Comparison of ENCODE assay signal across 12 cellular contexts in the genomic region with DNA sequence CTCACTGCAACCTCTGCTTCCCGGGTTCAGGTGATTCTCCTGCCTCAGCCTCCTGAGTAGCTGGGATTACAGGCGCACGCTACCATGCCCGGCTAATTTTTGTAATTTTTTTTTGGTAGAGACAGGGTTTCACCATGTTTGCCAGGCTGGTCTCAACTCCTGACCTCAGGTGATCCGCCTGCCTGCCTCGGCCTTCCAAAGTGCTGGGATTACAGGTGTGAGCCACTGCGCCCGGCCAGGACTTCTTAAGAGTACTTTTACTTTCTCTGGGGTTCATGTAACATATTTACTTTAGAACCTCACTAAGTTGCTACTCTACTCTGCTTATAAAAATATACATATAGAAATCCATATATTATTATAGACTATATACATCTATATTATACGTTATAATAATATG. TPM values are rescaled to one million over a fixed set of nuclear protein-coding genes. Genes with fewer than 3 reads are reported as not detected.
DNase-seq lines count a peak whose midpoint lies in the region; ATAC-seq and TF ChIP-seq lines count a peak whose summit lies in the region.
"Not testable (repeated sequence)": the region's sequence is repeated elsewhere in the genome, so short reads cannot be mapped to it uniquely, and the experiment has no call there.
"Had no signal": no experiment of that assay in that cellular context is flagged by ENCODE, and none has a peak within 500 bp of the region (broad histone marks: within the 10 kb centered on the region; RNA-seq: fewer than 3 reads in every experiment).

No MANE protein-coding gene starts in this region.

- peak overlapping the region in 1 of 7 donors; percentile 18 for H3K27ac Mint-ChIP-seq in CD14-positive monocyte
- H3K27ac Mint-ChIP-seq in activated B cell treated with CpG ODN at 0.5 μM for 24 hours; activated naive CD8-positive, alpha-beta T cell treated with anti-CD3 and anti-CD28 coated beads, Interleukin-2, amount 50 U/mL, for 24 hours; mesothelial cell of epicardium: not testable (repeated sequence)

- POLR2A ChIA-PET in activated B cell treated with CpG ODN at 0.5 μM for 24 hours (lab: Charles Lee): not testable (repeated sequence)

- TF ChIP-seq CTCF in CD14-positive monocyte (IDR thresholded peaks at IDR 0.05); Loucy (conservative IDR thresholded peaks at IDR 0.05; ENCODE audit: low read length); activated B cell treated with CpG ODN at 0.5 μM for 24 hours (IDR thresholded peaks at IDR 0.05); epithelial cell of proximal tubule (conservative IDR thresholded peaks at IDR 0.05; ENCODE audit: low read depth, low read length); mesothelial cell of epicardium (IDR thresholded peaks at IDR 0.05; ENCODE audit: unreplicated experiment); psoas muscle (IDR thresholded peaks at IDR 0.05); suprapubic skin (IDR thresholded peaks at IDR 0.05): not testable (repeated sequence)

- H3K9me3 Mint-ChIP-seq in CD14-positive monocyte: peaks cover 0 to 11% (median 6%) of the 10 kb centered on the region in 7 donors
- not testable (repeated sequence) for H3K9me3 Mint-ChIP-seq in activated B cell treated with CpG ODN at 0.5 μM for 24 hours; activated naive CD8-positive, alpha-beta T cell treated with anti-CD3 and anti-CD28 coated beads, Interleukin-2, amount 50 U/mL, for 24 hours; mesothelial cell of epicardium

- H4K20me1 ChIP-seq in Loucy (ENCODE audit: insufficient read depth, low read length, poor library complexity, severe bottlenecking): not testable (repeated sequence)

- H3K79me2 ChIP-seq in Loucy (ENCODE audit: insufficient read depth, low read length): not testable (repeated sequence)

- H2AFZ ChIP-seq in Loucy (ENCODE audit: low read length): not testable (repeated sequence)

- not testable (repeated sequence) for H3K36me3 ChIP-seq in Loucy (ENCODE audit: insufficient read depth, low read length); psoas muscle (ENCODE audit: insufficient read depth in 1 of 2, low read depth in 1 of 2); suprapubic skin

- not testable (repeated sequence) for H3K9me2 ChIP-seq in Loucy (replicated peaks; ENCODE audit: low read depth, low read length)

- peaks cover 25% of the 10 kb centered on the region for H3K4me1 Mint-ChIP-seq in CD14-positive monocyte
- H3K4me1 Mint-ChIP-seq in activated B cell treated with CpG ODN at 0.5 μM for 24 hours; activated naive CD8-positive, alpha-beta T cell treated with anti-CD3 and anti-CD28 coated beads, Interleukin-2, amount 50 U/mL, for 24 hours; mesothelial cell of epicardium: not testable (repeated sequence)

- H3K27ac ChIP-seq in psoas muscle, suprapubic skin: not testable (repeated sequence)

- 62 to 73% (median 66%) methylated on average over 9 of the region's 9 CpGs for WGBS in psoas muscle, 3 donors
- WGBS in suprapubic skin: 58% methylated on average over 9 of the region's 9 CpGs

- ATAC-seq in activated B cell treated with CpG ODN at 0.5 μM for 24 hours (ENCODE audit: low read depth); activated naive CD8-positive, alpha-beta T cell treated with anti-CD3 and anti-CD28 coated beads, Interleukin-2, amount 50 U/mL, for 24 hours: not testable (repeated sequence)
- ATAC-seq in psoas muscle: peak in 1 of 4 donors; percentile 21

- CTCF ChIA-PET in activated B cell treated with CpG ODN at 0.5 μM for 24 hours (lab: Charles Lee): interaction anchor here (0.6 to 6.4 kb wide), 12 partner anchors 8 to 1964 kb away, joined by 3 to 112 read pairs (median 3); a partner anchor contains a TSS

- intact Hi-C loops in CD14-positive monocyte (cut with micrococcal nuclease): not testable (repeated sequence)
- intact Hi-C loops in activated B cell treated with CpG ODN at 0.5 μM for 24 hours (cut with micrococcal nuclease) (loop anchor here (1.0 to 2.0 kb wide), 3 partner anchors 312 to 772 kb away; a partner anchor contains a TSS), psoas muscle (cut with DNase I) (loop anchor here (2.0 to 10.0 kb wide), 3 partner anchors 312 to 394 kb away; a partner anchor contains a TSS)

- peak overlapping the region; percentile 51 to 86 for H3K4me3 Mint-ChIP-seq in CD14-positive monocyte
- H3K4me3 Mint-ChIP-seq in activated B cell treated with CpG ODN at 0.5 μM for 24 hours: peak overlapping the region; percentile 21
- peak overlapping the region; percentile 57 for H3K4me3 Mint-ChIP-seq in activated naive CD8-positive, alpha-beta T cell treated with anti-CD3 and anti-CD28 coated beads, Interleukin-2, amount 50 U/mL, for 24 hours
- H3K4me3 Mint-ChIP-seq in mesothelial cell of epicardium: peak overlapping the region; percentile 45

- H3K9ac ChIP-seq in Loucy (ENCODE audit: low read depth, low read length, poor library complexity, severe bottlenecking): not testable (repeated sequence)

- H3K9me3 ChIP-seq in Loucy (ENCODE audit: insufficient read depth, low read depth, low read length); psoas muscle; suprapubic skin: not testable (repeated sequence)

- not testable (repeated sequence) for H3K4me1 ChIP-seq in Loucy (ENCODE audit: insufficient read depth, low read length, poor library complexity, severe bottlenecking); psoas muscle; suprapubic skin

- H3K27me3 Mint-ChIP-seq in CD14-positive monocyte (ENCODE audit: low read depth in 3 of 3): peaks cover 10 to 13% (median 10%) of the 10 kb centered on the region in 3 donors
- not testable (repeated sequence) for H3K27me3 Mint-ChIP-seq in activated B cell treated with CpG ODN at 0.5 μM for 24 hours; activated naive CD8-positive, alpha-beta T cell treated with anti-CD3 and anti-CD28 coated beads, Interleukin-2, amount 50 U/mL, for 24 hours; mesothelial cell of epicardium (ENCODE audit: low read depth)

- TF ChIP-seq POLR2A in suprapubic skin (IDR thresholded peaks at IDR 0.05): not testable (repeated sequence)

- H3K4me2 ChIP-seq in Loucy (ENCODE audit: low read depth, low read length, poor library complexity, severe bottlenecking): peak overlapping the region; percentile 58

- not testable (repeated sequence) for H3F3A ChIP-seq in Loucy (ENCODE audit: low read depth)

- not testable (repeated sequence) for DNase-seq in CD14-positive monocyte (ENCODE audit: low spot score); activated B cell treated with CpG ODN at 0.5 μM for 24 hours; activated naive CD8-positive, alpha-beta T cell treated with anti-CD3 and anti-CD28 coated beads, Interleukin-2, amount 50 U/mL, for 24 hours; epithelial cell of proximal tubule (ENCODE audit: low read depth); mesothelial cell of epicardium (ENCODE audit: low spot score in 2 of 2, unreplicated experiment in 2 of 2); psoas muscle; suprapubic skin (ENCODE audit: low spot score in 2 of 2)

- H3K36me3 Mint-ChIP-seq in CD14-positive monocyte; activated B cell treated with CpG ODN at 0.5 μM for 24 hours (ENCODE audit: low read depth); activated naive CD8-positive, alpha-beta T cell treated with anti-CD3 and anti-CD28 coated beads, Interleukin-2, amount 50 U/mL, for 24 hours (ENCODE audit: low read depth); mesothelial cell of epicardium: not testable (repeated sequence)

- not testable (repeated sequence) for TF ChIP-seq EP300 in suprapubic skin (IDR thresholded peaks at IDR 0.05)

- H3K4me3 ChIP-seq in Loucy (ENCODE audit: low read length, poor library complexity, severe bottlenecking): peak overlapping the region; percentile 51
- H3K4me3 ChIP-seq in epithelial cell of proximal tubule (ENCODE audit: low read depth, low read length): peak overlapping the region; percentile 57
- peak overlapping the region; percentile 46 for H3K4me3 ChIP-seq in psoas muscle
- peak overlapping the region; percentile 20 for H3K4me3 ChIP-seq in suprapubic skin

- H3K27me3 ChIP-seq in Loucy (ENCODE audit: insufficient read depth, low read length, poor library complexity, severe bottlenecking); psoas muscle (ENCODE audit: insufficient read depth in 3 of 3, low read length in 2 of 3); suprapubic skin: not testable (repeated sequence)

RNA-seq across cellular contexts. Expression of a gene that starts 31.2 kb away (rescaled TPM):
- not detected for polyA plus RNA-seq in CD14-positive monocyte
- total RNA-seq in activated B cell treated with CpG ODN at 0.5 μM for 24 hours: 0.09 TPM in 1 of 2 replicates, not detected in the other
- total RNA-seq in epithelial cell of proximal tubule: not detected in 2 replicates
- 0.18 TPM in 1 of 3 replicates, not detected in the others for total RNA-seq in mesothelial cell of epicardium
- total RNA-seq in psoas muscle: under 1 TPM in 1 of 4 donors, not detected in 3; 0.38 TPM
- polyA plus RNA-seq in psoas muscle: under 1 TPM in 1 of 3 donors, not detected in 2; 0.16 TPM
- total RNA-seq in suprapubic skin: not detected
- total RNA-seq: esophagus squamous epithelium, G401, H7, upper lobe of left lung had no signal
